18 cellular contexts compared by ENCODE assay signal in genomic region chr11:83713701-83714100, GRCh38.
DNase-seq lines count a peak whose midpoint lies in the region; TF ChIP-seq lines count a peak whose summit lies in the region.
"Had no signal": no experiment of that assay in that cellular context is flagged by ENCODE, and none has a peak within 500 bp of the region (broad histone marks: within the 10 kb centered on the region; RNA-seq: fewer than 3 reads in every experiment).

No MANE protein-coding gene starts in this region.

- TF ChIP-seq CTCF in fibroblast of villous mesenchyme (IDR thresholded peaks at IDR 0.05; ENCODE audit: insufficient read depth, low read depth, low read length) = no peak

- peaks cover 8% of the 10 kb centered on the region for H3K4me1 ChIP-seq in adipocyte (ENCODE audit: control insufficient read depth, insufficient read depth, low read length)
- H3K4me1 ChIP-seq: heart right ventricle, transverse colon had no signal

- DNase-seq in DMS 273 (lab: John Stamatoyannopoulos, UW; ENCODE audit: unreplicated experiment) (peak; percentile 7), DMS 273 treated with DMSO at 0.1 percent for 48 hours (lab: John Stamatoyannopoulos, UW) (no peak), adipocyte (ENCODE audit: low read depth) (peak; percentile 22), fibroblast of villous mesenchyme (ENCODE audit: low read depth) (peak; percentile 76), skeletal muscle cell (ENCODE audit: low read depth) (peak; percentile 58), DMS53 (lab: John Stamatoyannopoulos, UW) (no peak), DMS79 treated with DMSO at 0.1 percent for 48 hours (lab: John Stamatoyannopoulos, UW) (no peak), kidney tubule cell (ENCODE audit: low spot score) (no peak)
- DNase-seq: activated CD8-positive, alpha-beta T cell treated with anti-CD3 and anti-CD28 coated beads for 36 hours; activated effector memory CD4-positive, alpha-beta T cell treated with Interleukin-2 at 50 U/mL for 16 hours; CD8-positive, alpha-beta T cell; heart right ventricle; left colon; naive thymus-derived CD4-positive, alpha-beta T cell; NCI-H345; OCI-M1; stimulated activated CD4-positive, alpha-beta T cell treated with anti-CD3 and anti-CD28 coated beads, Interleukin-2, amount 100 ng/mL, for 48 hours; transverse colon had no signal

- H3K4me3 ChIP-seq in adipocyte (ENCODE audit: low read length) (no peak overlapping the region), fibroblast of villous mesenchyme (ENCODE audit: low read depth, low read length) (no peak overlapping the region), skeletal muscle cell (ENCODE audit: low read depth, low read length) (no peak overlapping the region)
- H3K4me3 ChIP-seq: heart right ventricle, transverse colon had no signal

- H3K9ac ChIP-seq in adipocyte (ENCODE audit: low read length) = no peak overlapping the region

- H3K36me3 ChIP-seq in adipocyte (ENCODE audit: control insufficient read depth, insufficient read depth, low read length, severe bottlenecking) = no peaks in the 10 kb centered on the region
- H3K36me3 ChIP-seq: heart right ventricle, transverse colon had no signal

- H3K9me3 ChIP-seq in adipocyte (ENCODE audit: control insufficient read depth, low read length) = no peaks in the 10 kb centered on the region
- H3K9me3 ChIP-seq: heart right ventricle, transverse colon had no signal

- H3K27me3 ChIP-seq in adipocyte (replicated peaks; ENCODE audit: control insufficient read depth, insufficient read depth, low read length) = no peaks in the 10 kb centered on the region
- H3K27me3 ChIP-seq: heart right ventricle, transverse colon had no signal

Comparison
In these comparisons a context has a peak if more than half of its experiments do, and no peak if none do; other contexts are left out.
1. DNase-seq: peak in DMS 273 (single experiment), adipocyte (single experiment), fibroblast of villous mesenchyme (single experiment) and skeletal muscle cell (single experiment); none in DMS 273 treated with DMSO at 0.1 percent for 48 hours (single experiment), DMS53 (single experiment), DMS79 treated with DMSO at 0.1 percent for 48 hours (single experiment) and kidney tubule cell (single experiment).